11 cellular contexts compared by ENCODE assay signal in genomic region chr5:177332896-177333260, GRCh38.
"Had no signal": no experiment of that assay in that cellular context is flagged by ENCODE, and none has a peak within 500 bp of the region (broad histone marks: within the 10 kb centered on the region; RNA-seq: fewer than 3 reads in every experiment).

No MANE protein-coding gene starts in this region.

- H3K36me3 Mint-ChIP-seq: activated naive CD8-positive, alpha-beta T cell had no signal

- H3K4me3 Mint-ChIP-seq: activated naive CD8-positive, alpha-beta T cell; dendritic cell treated with granulocyte-macrophage colony-stimulating factor and Interleukin-4, amounts not matched to agents 40 ng/mL and 50 ng/mL, for 4 days; effector memory CD8-positive, alpha-beta T cell; T-helper 17 cell had no signal

- H3K27ac Mint-ChIP-seq: activated naive CD8-positive, alpha-beta T cell; dendritic cell treated with granulocyte-macrophage colony-stimulating factor and Interleukin-4, amounts not matched to agents 40 ng/mL and 50 ng/mL, for 4 days; effector memory CD8-positive, alpha-beta T cell; T-helper 17 cell had no signal

- ATAC-seq: effector memory CD8-positive, alpha-beta T cell; gastrocnemius medialis; T-helper 17 cell had no signal

- H3K9me3 Mint-ChIP-seq: dendritic cell treated with granulocyte-macrophage colony-stimulating factor and Interleukin-4, amounts not matched to agents 40 ng/mL and 50 ng/mL, for 4 days; effector memory CD8-positive, alpha-beta T cell had no signal

- DNase-seq: activated CD4-positive, alpha-beta T cell treated with anti-CD3 and anti-CD28 coated beads, Interleukin-2, amount 50 U/mL, for 1 hour; activated T-cell treated with anti-CD3 and anti-CD28 coated beads, Interleukin-2, amount 50 U/mL, for 1 hour; brain microvascular endothelial cell; cerebellar nuclear complex; effector memory CD8-positive, alpha-beta T cell; gastrocnemius medialis; retina; T-helper 17 cell; tibial artery had no signal

- H3K27me3 Mint-ChIP-seq: activated naive CD8-positive, alpha-beta T cell; dendritic cell treated with granulocyte-macrophage colony-stimulating factor and Interleukin-4, amounts not matched to agents 40 ng/mL and 50 ng/mL, for 4 days; effector memory CD8-positive, alpha-beta T cell; T-helper 17 cell had no signal
